In genomic region chr19:29628661-29629385, GRCh38 we compare ENCODE assay signal across 1 cellular context.
TF ChIP-seq lines count a peak whose summit lies in the region.

No MANE protein-coding gene starts in this region.

TF ChIP-seq in K562, 482 proteins besides CTCF, POLR2A, EP300 and RAD21:
- TF ChIP-seq HMGN3 (IDR thresholded peaks at IDR 0.05; ENCODE audit: borderline replicate concordance, extremely low read depth, insufficient read length, low read depth, low read length), result no peak
- no peak for TF ChIP-seq SP2 (IDR thresholded peaks at IDR 0.05; ENCODE audit: extremely low read depth, low read depth, low read length, poor library complexity, severe bottlenecking)
- no peak for TF ChIP-seq PML (IDR thresholded peaks at IDR 0.05; ENCODE audit: low read length)
- TF ChIP-seq E4F1 (CRISPR knock-in tag; IDR thresholded peaks at IDR 0.05; ENCODE audit: borderline replicate concordance), result no peak
- no peak for TF ChIP-seq ETS2 (tag; IDR thresholded peaks at IDR 0.05; ENCODE audit: borderline replicate concordance, poor library complexity, severe bottlenecking)
- TF ChIP-seq KAT7 (CRISPR knock-in tag; IDR thresholded peaks at IDR 0.05; ENCODE audit: borderline replicate concordance), result no peak
- TF ChIP-seq HNRNPUL1 (IDR thresholded peaks at IDR 0.05; ENCODE audit: low read length), result no peak
- TF ChIP-seq, protein P1, sequence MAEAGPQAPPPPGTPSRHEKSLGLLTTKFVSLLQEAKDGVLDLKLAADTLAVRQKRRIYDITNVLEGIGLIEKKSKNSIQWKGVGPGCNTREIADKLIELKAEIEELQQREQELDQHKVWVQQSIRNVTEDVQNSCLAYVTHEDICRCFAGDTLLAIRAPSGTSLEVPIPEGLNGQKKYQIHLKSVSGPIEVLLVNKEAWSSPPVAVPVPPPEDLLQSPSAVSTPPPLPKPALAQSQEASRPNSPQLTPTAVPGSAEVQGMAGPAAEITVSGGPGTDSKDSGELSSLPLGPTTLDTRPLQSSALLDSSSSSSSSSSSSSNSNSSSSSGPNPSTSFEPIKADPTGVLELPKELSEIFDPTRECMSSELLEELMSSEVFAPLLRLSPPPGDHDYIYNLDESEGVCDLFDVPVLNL (CRISPR knock-in tag; IDR thresholded peaks at IDR 0.05; ENCODE audit: low read depth), result no peak
- no peak for TF ChIP-seq NCOA1 (IDR thresholded peaks at IDR 0.05; ENCODE audit: low read depth)
TF ChIP-seq in K562: peak in this region for 0.
